Comparison of ENCODE assay signal across 18 cellular contexts in the genomic region with DNA sequence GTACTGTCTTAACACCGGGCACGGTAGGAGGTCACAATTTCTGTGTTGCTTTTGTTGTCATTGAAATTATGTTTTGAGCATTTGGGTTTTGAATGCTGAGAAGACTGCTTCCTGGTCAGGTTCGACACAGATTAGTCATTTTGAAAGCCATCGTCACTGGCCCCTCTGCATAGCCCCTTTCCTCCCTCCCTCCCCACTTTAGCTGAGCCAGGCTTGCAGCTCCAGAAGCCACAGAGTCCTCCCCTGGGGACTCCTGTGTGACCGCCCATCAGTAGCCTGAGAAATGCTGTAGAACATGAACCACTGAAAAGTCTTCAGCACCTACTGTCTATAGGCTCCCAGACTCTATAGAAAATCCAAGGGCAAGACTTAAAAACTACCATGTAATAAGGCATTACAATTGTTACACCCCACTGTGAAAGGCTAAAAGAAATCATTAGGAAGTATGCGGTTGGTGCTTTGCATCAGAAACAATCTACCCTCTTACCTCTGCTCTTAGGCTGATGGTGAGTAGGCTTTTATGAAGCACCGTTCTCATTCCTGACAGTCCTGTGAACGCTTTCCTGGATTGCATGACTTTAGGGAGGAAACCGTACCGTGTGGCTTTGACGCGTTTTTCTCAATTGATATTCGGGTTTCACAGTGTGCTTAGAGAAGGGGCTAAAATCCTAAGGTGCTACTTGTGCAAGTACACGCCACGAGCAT. TPM values are rescaled to one million over a fixed set of nuclear protein-coding genes. Genes with fewer than 3 reads are reported as not detected.
DNase-seq lines count a peak whose midpoint lies in the region; ATAC-seq, FAIRE-seq and TF ChIP-seq lines count a peak whose summit lies in the region.
"Had no signal": no experiment of that assay in that cellular context is flagged by ENCODE, and none has a peak within 500 bp of the region (broad histone marks: within the 10 kb centered on the region; RNA-seq: fewer than 3 reads in every experiment).

No MANE protein-coding gene starts in this region.

- H3K4me3 Mint-ChIP-seq in glutamatergic neuron (ENCODE audit: unreplicated experiment): no peak overlapping the region

- H3K27me3 Mint-ChIP-seq in glutamatergic neuron (ENCODE audit: unreplicated experiment): no peaks in the 10 kb centered on the region

- no peaks in the 10 kb centered on the region for H3K4me1 Mint-ChIP-seq in glutamatergic neuron (ENCODE audit: low read depth, unreplicated experiment)

- peak; percentile 53 for DNase-seq in GM12865 (ENCODE audit: low read depth)
- no peak for DNase-seq in GM19239 (ENCODE audit: insufficient read length, low spot score)
- DNase-seq in glutamatergic neuron: peak; percentile 43
- no peak for DNase-seq in AG20443 (ENCODE audit: low spot score)
- no peak for DNase-seq in NCI-H510A treated with DMSO at 0.1 percent for 48 hours (lab: John Stamatoyannopoulos, UW)
- no peak for DNase-seq in HT-29 (ENCODE audit: low spot score)
- DNase-seq: body of pancreas; DMS79; effector memory CD4-positive, alpha-beta T cell; foreskin fibroblast; NCI-H1930; SHP77 treated with DMSO at 0.1 percent for 48 hours; stimulated activated CD4-positive, alpha-beta T cell treated with anti-CD3 and anti-CD28 coated beads, Interleukin-15, amount 100 ng/mL, for 24 hours had no signal

- peaks cover 6% of the 10 kb centered on the region for H3K36me3 Mint-ChIP-seq in glutamatergic neuron (ENCODE audit: unreplicated experiment)

- no peak for TF ChIP-seq CTCF in GM12865 (IDR thresholded peaks at IDR 0.05; ENCODE audit: insufficient read depth, low read depth, low read length, missing control alignments)
- no peak for TF ChIP-seq CTCF in glutamatergic neuron (IDR thresholded peaks at IDR 0.05; ENCODE audit: partially characterized antibody, unreplicated experiment)

- FAIRE-seq in GM19239 (lab: Jason Lieb, UNC): peak; percentile 23
- FAIRE-seq: islet of Langerhans had no signal

- no peaks in the 10 kb centered on the region for H3K9me3 Mint-ChIP-seq in glutamatergic neuron (ENCODE audit: unreplicated experiment)

- no peak overlapping the region for H3K27ac Mint-ChIP-seq in glutamatergic neuron (ENCODE audit: unreplicated experiment)

- ATAC-seq in HG03175 (IDR thresholded peaks at IDR 0.05; ENCODE audit: unreplicated experiment) (peak; percentile 72), GM21786 (IDR thresholded peaks at IDR 0.05; ENCODE audit: unreplicated experiment) (no peak)
- ATAC-seq: body of pancreas had no signal

- no peak overlapping the region for H3K4me3 ChIP-seq in GM12865 (ENCODE audit: low read depth, low read length)
- H3K4me3 ChIP-seq: body of pancreas, prostate gland, tibial nerve had no signal

RNA-seq across cellular contexts. Expression of a gene that starts 24.8 kb away (rescaled TPM):
- 0.32 TPM for total RNA-seq in glutamatergic neuron (ENCODE audit: unreplicated experiment)
- total RNA-seq in HT-29 (2014; rRNA removed; shearing (Covaris generic)): 3.9 and 5.7 TPM in 2 replicates

Comparison
In these comparisons a context has a peak if more than half of its experiments do, and no peak if none do; other contexts are left out.
1. DNase-seq: peak in GM12865 (single experiment) and glutamatergic neuron (single experiment); none in GM19239 (single experiment), AG20443 (single experiment), NCI-H510A treated with DMSO at 0.1 percent for 48 hours (single experiment) and HT-29 (single experiment).